6 cellular contexts compared by ENCODE assay signal in the genomic region with DNA sequence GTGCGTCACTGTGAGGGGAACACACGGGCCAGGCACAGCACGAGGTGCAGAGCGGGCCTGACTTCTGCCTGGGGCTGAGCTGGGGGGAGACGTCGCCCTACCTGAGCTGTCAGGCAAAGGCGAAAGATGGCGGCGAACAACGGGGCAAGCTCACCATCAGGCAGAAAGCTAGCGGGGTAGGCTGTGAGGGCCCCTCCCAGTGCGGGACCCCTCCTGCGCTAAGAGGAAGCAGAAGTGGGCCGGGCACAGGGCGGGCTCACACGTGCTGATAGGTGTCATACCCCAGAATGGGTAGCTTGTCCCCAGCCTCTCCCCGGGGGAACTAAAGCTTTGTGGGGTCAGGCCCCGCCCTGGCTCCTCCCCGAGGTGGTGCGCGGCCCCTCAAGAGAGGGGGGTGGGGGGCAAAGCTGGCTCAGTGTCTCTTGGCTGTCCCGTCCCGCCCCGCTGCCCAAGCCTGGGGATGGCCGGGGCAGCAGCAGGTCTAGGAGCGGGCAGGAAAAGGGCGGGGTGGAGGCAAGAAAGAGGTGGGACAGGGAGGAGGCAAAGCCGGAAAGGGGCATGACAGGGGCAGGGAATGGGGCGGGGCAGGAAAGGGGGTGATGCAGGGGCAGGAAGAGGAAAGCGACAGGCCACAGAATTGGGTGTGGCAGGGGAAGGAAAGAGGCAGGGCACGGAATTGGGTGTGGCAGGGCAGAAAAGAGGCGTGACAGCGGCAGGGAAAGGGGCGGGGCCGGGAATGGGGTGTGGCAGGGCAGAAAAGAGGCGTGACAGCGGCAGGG. TPM values are rescaled to one million over a fixed set of nuclear protein-coding genes. Genes with fewer than 3 reads are reported as not detected.
DNase-seq lines count a peak whose midpoint lies in the region; ATAC-seq and TF ChIP-seq lines count a peak whose summit lies in the region.

No MANE protein-coding gene starts in this region.

- H3K27ac Mint-ChIP-seq in WTC11 (no peak overlapping the region), nephron progenitor cell (no peak overlapping the region)

- no peak overlapping the region for H3K4me3 ChIP-seq in fibroblast of mammary gland (ENCODE audit: control insufficient read depth, low read depth, low read length)

- TF ChIP-seq CTCF in GM10248 (IDR thresholded peaks at IDR 0.05; ENCODE audit: control extremely low read depth, extremely low read depth, low read depth, missing control alignments) (no peak), WTC11 (IDR thresholded peaks at IDR 0.05) (no peak), fibroblast of mammary gland (conservative IDR thresholded peaks at IDR 0.05; ENCODE audit: control insufficient read depth, insufficient read depth, low read depth, low read length) (no peak), nephron progenitor cell (IDR thresholded peaks at IDR 0.05) (no peak)

- H3K4me3 Mint-ChIP-seq in WTC11 (peak overlapping the region; percentile 59), nephron progenitor cell (no peak overlapping the region)

- POLR2A ChIA-PET in GM10248 (lab: Yijun Ruan, JAX) (no interaction called here), WTC11 (lab: Charles Lee) (interaction anchor here (0.6 to 1.3 kb wide), 5 partner anchors 10 to 299 kb away, joined by 3 to 6 read pairs (median 4); partner anchors contain the start of gene UCKL1)

- H3K36me3 Mint-ChIP-seq in WTC11 (peaks cover 8% of the 10 kb centered on the region), nephron progenitor cell (ENCODE audit: low read depth) (peaks cover 13% of the 10 kb centered on the region)

- no peaks in the 10 kb centered on the region for H3K9me3 Mint-ChIP-seq in WTC11
- H3K9me3 Mint-ChIP-seq in nephron progenitor cell = no peaks in the 10 kb centered on the region

- CTCF ChIA-PET in GM10248 (lab: Yijun Ruan, JAX) (interaction anchor here (1.0 to 1.6 kb wide), 3 partner anchors 9 to 404 kb away, joined by 3 to 4 read pairs (median 3); partner anchors contain the start of gene PTK6), WTC11 (lab: Charles Lee) (interaction anchor here (0.6 to 3.6 kb wide), 8 partner anchors 8 to 166 kb away, joined by 3 to 19 read pairs (median 4); partner anchors contain the start of genes PRPF6, SAMD10 and UCKL1)

- peak; percentile 59 for ATAC-seq in WTC11
- ATAC-seq in stimulated activated naive CD8-positive, alpha-beta T cell treated with anti-CD3 and anti-CD28 coated beads, Interleukin-15, Interleukin-2, amounts not matched to agents 100 U/mL and 50 U/mL, for 24 hours = peak; percentile 60

- DNase-seq in GM10248 (ENCODE audit: extremely low spot score) (peak; percentile 56), WTC11 (ENCODE audit: low spot score) (peak; percentile 81), fibroblast of mammary gland (ENCODE audit: low read depth) (peak; percentile 23), middle frontal gyrus (ENCODE audit: extremely low spot score, low spot score) (no peak), nephron progenitor cell (no peak)
- DNase-seq in stimulated activated naive CD8-positive, alpha-beta T cell treated with anti-CD3 and anti-CD28 coated beads, Interleukin-15, Interleukin-2, amounts not matched to agents 100 U/mL and 50 U/mL, for 24 hours = peak; percentile 78

- H3K27me3 Mint-ChIP-seq in WTC11 (ENCODE audit: low read depth) (no peaks in the 10 kb centered on the region), nephron progenitor cell (ENCODE audit: low read depth, poor library complexity) (no peaks in the 10 kb centered on the region)

- H3K4me1 Mint-ChIP-seq in WTC11 (peaks cover 6% of the 10 kb centered on the region), nephron progenitor cell (peaks cover 5% of the 10 kb centered on the region)

TF ChIP-seq in WTC11, 78 proteins besides CTCF, POLR2A, EP300 and RAD21:
- 0 out of 2 replicates have a peak, but pooled peaks have one; percentile 24 for TF ChIP-seq FOXP1 (CRISPR knock-in tag; IDR thresholded peaks at IDR 0.05; ENCODE audit: borderline replicate concordance)
- no peak for TF ChIP-seq NR2C2 (CRISPR knock-in tag; IDR thresholded peaks at IDR 0.05)
- TF ChIP-seq SP1 (CRISPR knock-in tag; conservative IDR thresholded peaks at IDR 0.05) = 0 out of 2 replicates have a peak, but pooled peaks have one; percentile 12
- TF ChIP-seq ZNF512 (CRISPR knock-in tag; IDR thresholded peaks at IDR 0.05; ENCODE audit: borderline replicate concordance) = no peak
- TF ChIP-seq E2F4 (CRISPR knock-in tag; IDR thresholded peaks at IDR 0.05; ENCODE audit: borderline replicate concordance, low read depth) = peak; percentile 25; the same call in 1 of the 2 replicates

RNA-seq across cellular contexts. Expression of gene UCKL1, which starts 14.7 kb away (rescaled TPM):
- total RNA-seq in WTC11 (2021) = 46.8 to 51.2 TPM (median 48.0 TPM) in 3 replicates

RNA-seq across cellular contexts. Expression of gene ZNF512B, which starts 28.3 kb away (rescaled TPM):
- total RNA-seq in WTC11 (2021) = 19.9 to 23.3 TPM (median 20.5 TPM) in 3 replicates

RNA-seq across cellular contexts. Expression of gene SAMD10, which starts 38.0 kb away (rescaled TPM):
- 4.6 to 6.2 TPM (median 4.8 TPM) in 3 replicates for total RNA-seq in WTC11 (2021)

RNA-seq across cellular contexts. Expression of gene PRPF6, which starts 39.5 kb away (rescaled TPM):
- 79.4 to 84.6 TPM (median 80.5 TPM) in 3 replicates for total RNA-seq in WTC11 (2021)

RNA-seq across cellular contexts. Expression of gene DNAJC5, which starts 46.5 kb away (rescaled TPM):
- total RNA-seq in WTC11 (2021) = 28.5 to 31.5 TPM (median 29.6 TPM) in 3 replicates

Comparison
In these comparisons a context has a peak if more than half of its experiments do, and no peak if none do; other contexts are left out.
1. DNase-seq: peak in GM10248 (single experiment), WTC11 (single experiment), fibroblast of mammary gland (single experiment) and stimulated activated naive CD8-positive, alpha-beta T cell treated with anti-CD3 and anti-CD28 coated beads, Interleukin-15, Interleukin-2, amounts not matched to agents 100 U/mL and 50 U/mL, for 24 hours (single experiment); none in middle frontal gyrus (single experiment) and nephron progenitor cell (single experiment).